ENCODE assay signal across 11 cellular contexts in genomic region chr1:200090252-200091159, GRCh38.
DNase-seq lines count a peak whose midpoint lies in the region; ATAC-seq and TF ChIP-seq lines count a peak whose summit lies in the region.
"Had no signal": no experiment of that assay in that cellular context is flagged by ENCODE, and none has a peak within 500 bp of the region (broad histone marks: within the 10 kb centered on the region; RNA-seq: fewer than 3 reads in every experiment).

No MANE protein-coding gene starts in this region.

- H3K9ac ChIP-seq in OCI-LY3 (ENCODE audit: low read length): no peak overlapping the region

- ATAC-seq in activated T-cell treated with anti-CD3 and anti-CD28 coated beads, Interleukin-2, amount 50 U/mL, for 72 hours (replicated peaks in 1 of 2): no peak
- ATAC-seq in sciatic nerve: no peak

- H3K9me3 ChIP-seq in A673 (ENCODE audit: low read depth, low read length, poor library complexity, severe bottlenecking) (no peaks in the 10 kb centered on the region), OCI-LY3 (ENCODE audit: insufficient read depth, low read length) (no peaks in the 10 kb centered on the region)

- no peak overlapping the region for H3K27ac Mint-ChIP-seq in activated T-cell treated with anti-CD3 and anti-CD28 coated beads, Interleukin-2, amount 50 U/mL, for 72 hours

- peaks cover 19% of the 10 kb centered on the region for H3K27me3 Mint-ChIP-seq in activated T-cell treated with anti-CD3 and anti-CD28 coated beads, Interleukin-2, amount 50 U/mL, for 72 hours (ENCODE audit: low read depth)

- H3K36me3 ChIP-seq in A673 (ENCODE audit: insufficient read depth, low read length, poor library complexity, severe bottlenecking) (no peaks in the 10 kb centered on the region), OCI-LY3 (replicated peaks; ENCODE audit: low read depth, low read length) (no peaks in the 10 kb centered on the region)

- no peak overlapping the region for H3K4me3 Mint-ChIP-seq in activated T-cell treated with anti-CD3 and anti-CD28 coated beads, Interleukin-2, amount 50 U/mL, for 72 hours

- no peaks in the 10 kb centered on the region for H3K27me3 ChIP-seq in A673 (replicated peaks; ENCODE audit: insufficient read depth, low read depth, low read length, poor library complexity)
- H3K27me3 ChIP-seq in OCI-LY3 (ENCODE audit: low read depth, low read length): peaks cover 43% of the 10 kb centered on the region

- H3K36me3 Mint-ChIP-seq in activated T-cell treated with anti-CD3 and anti-CD28 coated beads, Interleukin-2, amount 50 U/mL, for 72 hours (ENCODE audit: insufficient read depth in 2 of 2): no peaks in the 10 kb centered on the region

- H2AFZ ChIP-seq in OCI-LY3 (ENCODE audit: low read depth, low read length): no peak overlapping the region

- TF ChIP-seq CTCF in A673 (conservative IDR thresholded peaks at IDR 0.05; ENCODE audit: low read depth, low read length): peak; percentile 30; the same call in 1 of the 2 replicates
- peak; percentile 39 for TF ChIP-seq CTCF in GM12864 (IDR thresholded peaks at IDR 0.05; ENCODE audit: low read depth, low read length, missing control alignments)
- TF ChIP-seq CTCF in OCI-LY3 (IDR thresholded peaks at IDR 0.05; ENCODE audit: low read depth, low read length): peak; percentile 52
- peak; percentile 15 for TF ChIP-seq CTCF in fibroblast of villous mesenchyme (IDR thresholded peaks at IDR 0.05; ENCODE audit: insufficient read depth, low read depth, low read length)

- no peak for DNase-seq in A673 (ENCODE audit: low spot score)
- no peak for DNase-seq in GM12864 (ENCODE audit: low read depth)
- no peak for DNase-seq in fibroblast of villous mesenchyme (ENCODE audit: low read depth)
- no peak for DNase-seq in AG08396 (ENCODE audit: low spot score)
- no peak for DNase-seq in activated T-cell treated with anti-CD3 and anti-CD28 coated beads, Interleukin-2, amount 50 U/mL, for 72 hours
- DNase-seq in sciatic nerve (ENCODE audit: low spot score): no peak
- DNase-seq in NOMO-1 (lab: John Stamatoyannopoulos, UW; ENCODE audit: unreplicated experiment in 2 of 2): no peak
- DNase-seq: activated effector memory CD4-positive, alpha-beta T cell treated with anti-CD3 and anti-CD28 coated beads, Interleukin-2, amount 50 U/mL, for 16 hours; erythroblast; T1000 had no signal

- BruUV-seq in A673 (replicated peaks; lab: Mats Ljungman, UMichigan): no TSS peak

- no peaks in the 10 kb centered on the region for H3K4me1 ChIP-seq in A673 (ENCODE audit: insufficient read depth, low read length, poor library complexity, severe bottlenecking)
- H3K4me1 ChIP-seq in OCI-LY3 (ENCODE audit: low read length): no peaks in the 10 kb centered on the region

- H3K4me2 ChIP-seq in OCI-LY3 (ENCODE audit: low read length): no peak overlapping the region

- H3K27ac ChIP-seq in A673 (ENCODE audit: low read depth, low read length, poor library complexity, severe bottlenecking) (no peak overlapping the region), OCI-LY3 (ENCODE audit: low read length) (no peak overlapping the region)

- no peaks in the 10 kb centered on the region for H4K20me1 ChIP-seq in OCI-LY3 (ENCODE audit: insufficient read depth, low read length)

- CTCF ChIA-PET in A673 (lab: Charles Lee): no interaction called here

- intact Hi-C loops in A673 (cut with micrococcal nuclease; ENCODE audit: unreplicated experiment) (no loop called here), sciatic nerve (cut with DNase I) (no loop called here)

- H3K9me3 Mint-ChIP-seq in activated T-cell treated with anti-CD3 and anti-CD28 coated beads, Interleukin-2, amount 50 U/mL, for 72 hours: no peaks in the 10 kb centered on the region

- no peak overlapping the region for H3K4me3 ChIP-seq in A673 (ENCODE audit: low read depth, low read length, poor library complexity, severe bottlenecking)
- H3K4me3 ChIP-seq in GM12864 (ENCODE audit: low read depth, low read length): no peak overlapping the region
- H3K4me3 ChIP-seq in OCI-LY3 (ENCODE audit: low read length): no peak overlapping the region
- no peak overlapping the region for H3K4me3 ChIP-seq in fibroblast of villous mesenchyme (ENCODE audit: low read depth, low read length)

- no peaks in the 10 kb centered on the region for H3K4me1 Mint-ChIP-seq in activated T-cell treated with anti-CD3 and anti-CD28 coated beads, Interleukin-2, amount 50 U/mL, for 72 hours (ENCODE audit: low read depth)

- no peaks in the 10 kb centered on the region for H3K79me2 ChIP-seq in OCI-LY3 (ENCODE audit: low read length)

- POLR2A ChIA-PET in A673 (lab: Charles Lee; ENCODE audit: low non-redundant PET): no interaction called here
